15 cellular contexts compared by ENCODE assay signal in the genomic region with DNA sequence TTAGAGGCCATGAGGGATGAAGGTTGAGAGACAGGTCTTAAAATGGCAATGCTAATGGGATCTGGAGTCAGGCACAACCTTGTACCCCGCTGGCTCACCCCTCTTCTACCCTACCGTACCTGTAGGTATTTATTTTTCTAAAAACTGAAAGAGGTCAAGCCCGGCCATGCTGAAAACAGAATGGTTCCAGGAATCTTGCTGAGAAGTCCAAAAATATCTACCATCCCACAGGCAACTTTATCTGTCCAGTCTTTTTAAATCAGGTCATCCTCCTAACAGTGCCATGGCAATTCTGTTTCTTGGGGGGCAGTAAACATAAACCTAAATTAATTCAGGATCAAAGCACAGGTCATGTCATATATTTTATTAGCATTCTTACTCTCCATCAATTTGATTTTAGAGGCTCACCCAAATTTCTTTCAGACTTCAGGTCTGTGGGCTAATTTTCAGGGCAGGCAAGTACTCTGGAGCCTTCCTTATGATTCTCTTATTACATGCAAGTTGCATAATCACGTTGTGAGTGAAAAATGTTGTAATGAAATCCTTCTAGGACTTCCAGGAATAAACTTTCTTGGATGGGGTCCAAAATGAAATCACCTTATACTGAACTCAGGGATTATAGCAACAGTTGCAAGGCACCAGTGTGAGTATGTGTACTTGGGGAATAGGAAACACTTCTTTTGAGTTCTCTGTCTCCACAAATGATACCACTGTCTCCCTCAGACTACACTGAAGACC.
DNase-seq lines count a peak whose midpoint lies in the region; ATAC-seq and TF ChIP-seq lines count a peak whose summit lies in the region.
"Had no signal": no experiment of that assay in that cellular context is flagged by ENCODE, and none has a peak within 500 bp of the region (broad histone marks: within the 10 kb centered on the region; RNA-seq: fewer than 3 reads in every experiment).

No MANE protein-coding gene starts in this region.

- no peak overlapping the region for H2BK15ac ChIP-seq in mesenchymal stem cell (ENCODE audit: low read depth, poor library complexity, severe bottlenecking)

- no peak overlapping the region for H4K8ac ChIP-seq in mesenchymal stem cell (ENCODE audit: low read length)

- H2BK12ac ChIP-seq in mesenchymal stem cell (ENCODE audit: low read length in 2 of 2) = no peak overlapping the region

- no peak overlapping the region for H4K91ac ChIP-seq in mesenchymal stem cell (ENCODE audit: low read length)

- no peaks in the 10 kb centered on the region for H3K36me3 ChIP-seq in mesenchymal stem cell (ENCODE audit: control insufficient read depth in 1 of 2, insufficient read depth in 2 of 2, low read depth in 1 of 2, low read length in 2 of 2)

- H3K4me2 ChIP-seq in mesenchymal stem cell (ENCODE audit: low read length, poor library complexity, severe bottlenecking) = no peak overlapping the region

- DNase-seq in AG09319 (ENCODE audit: extremely low read depth, low read depth) = peak; percentile 86
- peak; percentile 90 for DNase-seq in epithelial cell of esophagus (ENCODE audit: low read depth)
- peak; percentile 82 for DNase-seq in mesenchymal stem cell
- DNase-seq in left colon = no peak
- DNase-seq: endodermal cell; GF-D8; KBM-7; naive thymus-derived CD4-positive, alpha-beta T cell; NCI-H2107; stimulated activated CD4-positive, alpha-beta T cell treated with anti-CD3 and anti-CD28 coated beads, Interleukin-12 subunit alpha, Interleukin-12 subunit beta, amount 100 ng/mL, for 4 hours had no signal

- ATAC-seq in left colon (no peak), HG02970 (IDR thresholded peaks at IDR 0.05; ENCODE audit: low FRiP score, unreplicated experiment) (no peak), HG03432 (IDR thresholded peaks at IDR 0.05; ENCODE audit: unreplicated experiment) (no peak), HG03139 (IDR thresholded peaks at IDR 0.05; ENCODE audit: unreplicated experiment) (no peak)
- ATAC-seq: naive thymus-derived CD4-positive, alpha-beta T cell had no signal

- H2AK5ac ChIP-seq in mesenchymal stem cell (ENCODE audit: low read length, severe bottlenecking) = no peak overlapping the region

- H3K4me3 ChIP-seq in epithelial cell of esophagus (ENCODE audit: low read length) (no peak overlapping the region), mesenchymal stem cell (ENCODE audit: insufficient read depth in 1 of 2, low read depth in 1 of 2, low read length in 2 of 2) (no peak overlapping the region)

- H3K9me3 ChIP-seq in mesenchymal stem cell (ENCODE audit: control insufficient read depth, low read length) = no peaks in the 10 kb centered on the region

- no peak overlapping the region for H2BK120ac ChIP-seq in mesenchymal stem cell (ENCODE audit: low read depth, low read length)

- H3K23ac ChIP-seq in mesenchymal stem cell (ENCODE audit: low read length in 2 of 2) = no peak overlapping the region

- H3K27ac ChIP-seq in mesenchymal stem cell (ENCODE audit: low read length, poor library complexity, severe bottlenecking) = no peak overlapping the region
- H3K27ac ChIP-seq: C4-2B had no signal

- intact Hi-C loops in left colon (cut with DNase I, micrococcal nuclease) = no loop called here

- no peak for TF ChIP-seq EP300 in Ishikawa (IDR thresholded peaks at IDR 0.05; ENCODE audit: borderline replicate concordance)

- 78% methylated on average over 4 of the region's 4 CpGs for WGBS in mesenchymal stem cell

- no peaks in the 10 kb centered on the region for H3K79me1 ChIP-seq in mesenchymal stem cell (replicated peaks; ENCODE audit: low read length, poor library complexity, severe bottlenecking)

- no peak overlapping the region for H3K4ac ChIP-seq in mesenchymal stem cell (ENCODE audit: low read depth in 1 of 2, low read length in 2 of 2)

- H2BK5ac ChIP-seq in mesenchymal stem cell (ENCODE audit: low read depth, low read length, poor library complexity, severe bottlenecking) = no peak overlapping the region

- H3K4me1 ChIP-seq in mesenchymal stem cell (ENCODE audit: control insufficient read depth, insufficient read depth, low read depth, low read length) = no peaks in the 10 kb centered on the region

- no peak overlapping the region for H2AFZ ChIP-seq in mesenchymal stem cell (ENCODE audit: low read depth, low read length)

- no peaks in the 10 kb centered on the region for H3K27me3 ChIP-seq in mesenchymal stem cell (ENCODE audit: control insufficient read depth in 1 of 2, insufficient read depth in 1 of 2, low read length in 2 of 2)

- no peak for TF ChIP-seq CTCF in AG09319 (IDR thresholded peaks at IDR 0.05; ENCODE audit: low read depth, low read length)
- TF ChIP-seq CTCF in epithelial cell of esophagus (IDR thresholded peaks at IDR 0.05; ENCODE audit: insufficient read depth, low read depth, low read length, missing control alignments) = no peak

- H3K9ac ChIP-seq in mesenchymal stem cell (ENCODE audit: low read length) = no peak overlapping the region

- H3K18ac ChIP-seq in mesenchymal stem cell (ENCODE audit: low read depth in 1 of 2, low read length in 2 of 2) = no peak overlapping the region

- no peak overlapping the region for H3K14ac ChIP-seq in mesenchymal stem cell (ENCODE audit: low read length in 2 of 2)

- TF ChIP-seq RAD21 in Ishikawa (IDR thresholded peaks at IDR 0.05; ENCODE audit: low read depth) = no peak

TF ChIP-seq in Ishikawa, 13 proteins besides CTCF, POLR2A, EP300 and RAD21:
- TF ChIP-seq CEBPB (IDR thresholded peaks at IDR 0.05) = peak; percentile 58; the same call in 1 of the 2 replicates
- no peak for TF ChIP-seq FOXM1 (IDR thresholded peaks at IDR 0.05; ENCODE audit: borderline replicate concordance, low read depth)
- TF ChIP-seq ZBTB7A (IDR thresholded peaks at IDR 0.05; ENCODE audit: low read depth) = no peak

Comparison
In these comparisons a context has a peak if more than half of its experiments do, and no peak if none do; other contexts are left out.
1. DNase-seq: peak in AG09319 (single experiment), epithelial cell of esophagus (single experiment) and mesenchymal stem cell (single experiment); none in left colon (0 of 2).